In genomic region chr22:47435204-47435487, GRCh38 we compare ENCODE assay signal across 20 cellular contexts.
"Had no signal": no experiment of that assay in that cellular context is flagged by ENCODE, and none has a peak within 500 bp of the region (broad histone marks: within the 10 kb centered on the region; RNA-seq: fewer than 3 reads in every experiment).

No MANE protein-coding gene starts in this region.

- H3K27ac Mint-ChIP-seq: naive thymus-derived CD4-positive, alpha-beta T cell; nephron had no signal

- H3K4me3 ChIP-seq: left lung, pancreas, right lobe of liver, stomach, testis, tibial artery, upper lobe of left lung had no signal

- H3K27me3 ChIP-seq: dorsolateral prefrontal cortex, left lung, right lobe of liver, testis, tibial artery, upper lobe of left lung had no signal

- H3K4me1 ChIP-seq: left lung, pancreas, right lobe of liver, stomach, testis, tibial artery, upper lobe of left lung had no signal

- H3K36me3 Mint-ChIP-seq: naive thymus-derived CD4-positive, alpha-beta T cell had no signal

- H3K27ac ChIP-seq: left lung, pancreas, right lobe of liver, stomach, testis, tibial artery, upper lobe of left lung had no signal

- H3K36me3 ChIP-seq: left lung, pancreas, right lobe of liver, stomach, tibial artery, upper lobe of left lung had no signal

- H3K9me3 ChIP-seq: pancreas, right lobe of liver, testis had no signal

- DNase-seq: effector CD4-positive, alpha-beta T cell; left cardiac atrium; mesenchymal stem cell; midbrain; naive thymus-derived CD4-positive, alpha-beta T cell; nucleus accumbens; pancreas; retina; right lobe of liver; small intestine; stimulated activated CD4-positive, alpha-beta T cell treated with anti-CD3 and anti-CD28 coated beads, Interleukin-15, amount 100 ng/mL, for 24 hours; stimulated activated CD4-positive, alpha-beta T cell treated with anti-CD3 and anti-CD28 coated beads, Interleukin-2, amount 100 ng/mL, for 48 hours; stimulated activated naive CD4-positive, alpha-beta T cell; stomach; testis; tibial artery; upper lobe of left lung had no signal

- H3K4me3 Mint-ChIP-seq: naive thymus-derived CD4-positive, alpha-beta T cell; nephron had no signal

- ATAC-seq: left cardiac atrium; left lung; naive thymus-derived CD4-positive, alpha-beta T cell; pancreas had no signal

- H3K4me1 Mint-ChIP-seq: nephron had no signal
